14 cellular contexts compared by ENCODE assay signal in the genomic region with DNA sequence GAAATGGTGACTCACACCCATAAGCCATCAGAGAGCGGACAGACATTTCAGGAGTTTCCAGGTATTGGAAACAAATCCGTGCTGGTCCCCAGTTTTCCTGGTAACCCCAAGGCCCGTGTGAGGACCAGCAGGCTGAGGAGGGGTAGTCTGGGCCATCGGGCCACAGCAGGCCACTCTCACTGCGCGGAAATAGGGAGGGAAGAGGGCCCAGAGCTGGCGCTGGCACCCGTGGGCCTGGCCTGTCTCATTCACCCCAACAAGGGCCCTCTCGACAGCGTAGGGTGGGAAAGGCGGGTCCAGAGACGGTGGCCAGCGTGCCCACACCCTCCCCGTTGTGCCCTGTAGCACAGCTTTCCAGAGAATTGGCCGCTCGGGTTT. TPM values are rescaled to one million over a fixed set of nuclear protein-coding genes. Genes with fewer than 3 reads are reported as not detected.
A peak's percentile ranks its signal among the peaks of the same experiment; 100 is the strongest.
DNase-seq lines count a peak whose midpoint lies in the region; ATAC-seq and TF ChIP-seq lines count a peak whose summit lies in the region.
"Had no signal": no experiment of that assay in that cellular context is flagged by ENCODE, and none has a peak within 500 bp of the region (broad histone marks: within the 10 kb centered on the region; RNA-seq: fewer than 3 reads in every experiment).

No MANE protein-coding gene starts in this region.

- H3K36me3 ChIP-seq in SK-N-SH (replicated peaks in 1 of 2; ENCODE audit: control insufficient read depth in 1 of 2, insufficient read depth in 2 of 2, low read length in 1 of 2) (no peaks in the 10 kb centered on the region), neuron (ENCODE audit: insufficient read depth, low read length) (no peaks in the 10 kb centered on the region), colonic mucosa (no peaks in the 10 kb centered on the region)
- H3K36me3 ChIP-seq: lower lobe of right lung had no signal

- H3K4me3 ChIP-seq in SK-N-SH (ENCODE audit: low read depth in 2 of 2, low read length in 1 of 2) (peak overlapping the region in 1 of 2 experiments; percentile 29; a peak in 1 of 4 replicates), neuron (ENCODE audit: low read length) (no peak overlapping the region), colonic mucosa (no peak overlapping the region)
- H3K4me3 ChIP-seq: lower lobe of right lung, skin epidermis had no signal

- CTCF ChIA-PET in SK-N-SH (lab: Yijun Ruan, JAX) (interaction anchor here (0.5 to 3.5 kb wide), 22 partner anchors 8 to 341 kb away, joined by 3 to 27 read pairs (median 5); a partner anchor contains a TSS), Calu3 (lab: Charles Lee) (interaction anchor here (0.6 to 1.3 kb wide), 5 partner anchors 9 to 157 kb away, joined by 3 to 5 read pairs (median 3); a partner anchor contains a TSS)
- CTCF ChIA-PET in activated CD8-positive, alpha-beta T cell treated with anti-CD3 and anti-CD28 coated beads, Interleukin-2, amount 10 ng/mL, durations not matched to agents 7 days and 5 days (lab: Charles Lee): interaction anchor here (1.2 to 4.0 kb wide), 5 partner anchors 10 to 44 kb away, joined by 3 to 39 read pairs (median 9); a partner anchor contains a TSS

- BruUV-seq in Calu3 (replicated peaks; lab: Mats Ljungman, UMichigan): no TSS peak

- H3K27me3 ChIP-seq in SK-N-SH (ENCODE audit: insufficient read depth): no peaks in the 10 kb centered on the region; the same call in 1 of the 2 replicates
- H3K27me3 ChIP-seq in neuron (ENCODE audit: insufficient read depth, low read length): no peaks in the 10 kb centered on the region
- H3K27me3 ChIP-seq in colonic mucosa: no peaks in the 10 kb centered on the region

- TF ChIP-seq CTCF in SK-N-SH (IDR thresholded peaks at IDR 0.05): no peak
- TF ChIP-seq CTCF in Calu3 (IDR thresholded peaks at IDR 0.05; ENCODE audit: unreplicated experiment): no peak
- no peak for TF ChIP-seq CTCF in colonic mucosa (IDR thresholded peaks at IDR 0.05)

- no peak overlapping the region for H3K4me2 ChIP-seq in SK-N-SH

- POLR2A ChIA-PET in SK-N-SH (lab: Yijun Ruan, JAX): no interaction called here
- POLR2A ChIA-PET in activated CD8-positive, alpha-beta T cell treated with anti-CD3 and anti-CD28 coated beads, Interleukin-2, amount 10 ng/mL, durations not matched to agents 7 days and 5 days (lab: Charles Lee): interaction anchor here (0.6 kb wide), 1 partner anchor 327 kb away, joined by 3 read pairs; no protein-coding TSS in a partner anchor

- no peaks in the 10 kb centered on the region for H3F3A ChIP-seq in SK-N-SH (replicated peaks; ENCODE audit: insufficient read depth)

- 25% methylated on average over 9 of the region's 16 CpGs for WGBS in SK-N-SH (ENCODE audit: low lambda C conversion rate)

- H4K20me1 ChIP-seq in SK-N-SH (ENCODE audit: insufficient read depth): no peaks in the 10 kb centered on the region

- H3K9ac ChIP-seq in SK-N-SH: no peak overlapping the region
- H3K9ac ChIP-seq in colonic mucosa (ENCODE audit: low read depth in 2 of 2, low read length in 2 of 2): no peak overlapping the region

- no peak overlapping the region for H3K27ac ChIP-seq in SK-N-SH (ENCODE audit: low read depth in 2 of 2, low read length in 1 of 2)
- no peak overlapping the region for H3K27ac ChIP-seq in colonic mucosa
- H3K27ac ChIP-seq: lower lobe of right lung, skin epidermis had no signal

- ATAC-seq in SK-N-SH treated with all-trans-retinoic acid at 6 μM for 48 hours (peak; percentile 66), HG03139 (IDR thresholded peaks at IDR 0.05; ENCODE audit: unreplicated experiment) (peak; percentile 24)
- ATAC-seq in activated CD8-positive, alpha-beta T cell treated with anti-CD3 and anti-CD28 coated beads, Interleukin-2, amount 10 ng/mL, durations not matched to agents 7 days and 5 days: peak; percentile 26

- no peaks in the 10 kb centered on the region for H3K9me3 Mint-ChIP-seq in activated CD8-positive, alpha-beta T cell treated with anti-CD3 and anti-CD28 coated beads, Interleukin-2, amount 10 ng/mL, durations not matched to agents 7 days and 5 days (ENCODE audit: insufficient read depth)
- H3K9me3 Mint-ChIP-seq in Calu3 (ENCODE audit: low read depth, unreplicated experiment): no peaks in the 10 kb centered on the region
- H3K9me3 Mint-ChIP-seq: activated T-cell treated with anti-CD3 and anti-CD28 coated beads, Interleukin-2, amount 50 U/mL, for 4 hours; CD4-positive, alpha-beta T cell; dendritic cell treated with granulocyte-macrophage colony-stimulating factor and Interleukin-4, amounts not matched to agents 40 ng/mL and 50 ng/mL, for 4 days; neural crest cell had no signal

- H3K4me1 ChIP-seq in SK-N-SH (ENCODE audit: control insufficient read depth in 1 of 2, insufficient read depth in 2 of 2, low read depth in 1 of 2, low read length in 1 of 2) (no peaks in the 10 kb centered on the region), neuron (ENCODE audit: insufficient read depth, low read length) (no peaks in the 10 kb centered on the region), colonic mucosa (peaks cover 6% of the 10 kb centered on the region)
- H3K4me1 ChIP-seq: lower lobe of right lung had no signal

- H2AFZ ChIP-seq in SK-N-SH (ENCODE audit: low read depth): no peak overlapping the region; the same call in 1 of the 2 replicates
- peak overlapping the region; percentile 11 for H2AFZ ChIP-seq in neuron (ENCODE audit: low read depth, low read length)

- no peaks in the 10 kb centered on the region for H3K79me2 ChIP-seq in SK-N-SH (ENCODE audit: insufficient read depth)

- H3K27me3 Mint-ChIP-seq in activated CD8-positive, alpha-beta T cell treated with anti-CD3 and anti-CD28 coated beads, Interleukin-2, amount 10 ng/mL, durations not matched to agents 7 days and 5 days (ENCODE audit: low read depth): no peaks in the 10 kb centered on the region
- no peaks in the 10 kb centered on the region for H3K27me3 Mint-ChIP-seq in Calu3 (ENCODE audit: unreplicated experiment)

- DNase-seq in SK-N-SH: no peak
- DNase-seq in activated CD8-positive, alpha-beta T cell treated with anti-CD3 and anti-CD28 coated beads, Interleukin-2, amount 10 ng/mL, durations not matched to agents 7 days and 5 days: no peak
- DNase-seq in Calu3: no peak
- DNase-seq in mesenteric fat pad (ENCODE audit: low spot score): no peak
- no peak for DNase-seq in colonic mucosa
- DNase-seq: lower lobe of right lung had no signal

- no peaks in the 10 kb centered on the region for H3K9me3 ChIP-seq in SK-N-SH
- no peaks in the 10 kb centered on the region for H3K9me3 ChIP-seq in neuron (ENCODE audit: low read length)
- no peaks in the 10 kb centered on the region for H3K9me3 ChIP-seq in colonic mucosa
- H3K9me3 ChIP-seq: lower lobe of right lung had no signal

- no peaks in the 10 kb centered on the region for H3K36me3 Mint-ChIP-seq in activated CD8-positive, alpha-beta T cell treated with anti-CD3 and anti-CD28 coated beads, Interleukin-2, amount 10 ng/mL, durations not matched to agents 7 days and 5 days (ENCODE audit: low read depth)
- H3K36me3 Mint-ChIP-seq in Calu3 (ENCODE audit: insufficient read depth, unreplicated experiment): no peaks in the 10 kb centered on the region

- intact Hi-C loops in Calu3 (cut with micrococcal nuclease; ENCODE audit: unreplicated experiment) (no loop called here), colonic mucosa (cut with DNase I) (no loop called here)

- H3K9me2 ChIP-seq in SK-N-SH: no peaks in the 10 kb centered on the region

- H3K4me3 Mint-ChIP-seq in activated CD8-positive, alpha-beta T cell treated with anti-CD3 and anti-CD28 coated beads, Interleukin-2, amount 10 ng/mL, durations not matched to agents 7 days and 5 days: no peak overlapping the region
- H3K4me3 Mint-ChIP-seq in Calu3 (ENCODE audit: low read depth, unreplicated experiment): no peak overlapping the region
- H3K4me3 Mint-ChIP-seq: activated T-cell treated with anti-CD3 and anti-CD28 coated beads, Interleukin-2, amount 50 U/mL, for 4 hours; CD4-positive, alpha-beta T cell; dendritic cell treated with granulocyte-macrophage colony-stimulating factor and Interleukin-4, amounts not matched to agents 40 ng/mL and 50 ng/mL, for 4 days had no signal

- no peak for TF ChIP-seq RAD21 in SK-N-SH (IDR thresholded peaks at IDR 0.05; ENCODE audit: low read length)

- H3K4me1 Mint-ChIP-seq in activated CD8-positive, alpha-beta T cell treated with anti-CD3 and anti-CD28 coated beads, Interleukin-2, amount 10 ng/mL, durations not matched to agents 7 days and 5 days (ENCODE audit: low read depth): no peaks in the 10 kb centered on the region
- no peaks in the 10 kb centered on the region for H3K4me1 Mint-ChIP-seq in Calu3 (ENCODE audit: low read depth, unreplicated experiment)
- H3K4me1 Mint-ChIP-seq: neural crest cell had no signal

- H3K27ac Mint-ChIP-seq in activated CD8-positive, alpha-beta T cell treated with anti-CD3 and anti-CD28 coated beads, Interleukin-2, amount 10 ng/mL, durations not matched to agents 7 days and 5 days: no peak overlapping the region
- no peak overlapping the region for H3K27ac Mint-ChIP-seq in Calu3 (ENCODE audit: unreplicated experiment)
- H3K27ac Mint-ChIP-seq: CD4-positive, alpha-beta T cell; dendritic cell treated with granulocyte-macrophage colony-stimulating factor and Interleukin-4, amounts not matched to agents 40 ng/mL and 50 ng/mL, for 4 days had no signal

- no peak for TF ChIP-seq EP300 in SK-N-SH (IDR thresholded peaks at IDR 0.05; ENCODE audit: borderline replicate concordance in 1 of 2, low read depth in 1 of 2, low read length in 1 of 2)

TF ChIP-seq in SK-N-SH, 30 proteins besides CTCF, POLR2A, EP300 and RAD21 (continues in another document):
- no peak for TF ChIP-seq CHD2 (IDR thresholded peaks at IDR 0.05; ENCODE audit: low read length, partially characterized antibody)
- TF ChIP-seq ELF1 (IDR thresholded peaks at IDR 0.05): no peak
- TF ChIP-seq TAF1 (IDR thresholded peaks at IDR 0.05; ENCODE audit: borderline replicate concordance, low read depth, low read length): no peak

RNA-seq across cellular contexts. Expression of a gene that starts 13.6 kb away (rescaled TPM):
- 40.5 and 48.2 TPM in 2 replicates for polyA plus RNA-seq in SK-N-SH (2012; rRNA removed)
- polyA plus RNA-seq in SK-N-SH (2012; cell fraction: cytosol; rRNA removed): 23.7 and 31.1 TPM in 2 replicates
- polyA plus RNA-seq in SK-N-SH (2012; cell fraction: nucleus; rRNA removed): 109 and 128 TPM in 2 replicates
- total RNA-seq in activated CD8-positive, alpha-beta T cell treated with anti-CD3 and anti-CD28 coated beads, Interleukin-2, amount 10 ng/mL, durations not matched to agents 7 days and 5 days: 10 to 100 TPM; 29.2 to 30.5 TPM
- total RNA-seq in Calu3 (2022) (26.8 and 29.1 TPM in 2 replicates), mesenteric fat pad (18.5 TPM), colonic mucosa (10 to 100 TPM; 21.0 to 28.9 TPM)
